In the genomic region with DNA sequence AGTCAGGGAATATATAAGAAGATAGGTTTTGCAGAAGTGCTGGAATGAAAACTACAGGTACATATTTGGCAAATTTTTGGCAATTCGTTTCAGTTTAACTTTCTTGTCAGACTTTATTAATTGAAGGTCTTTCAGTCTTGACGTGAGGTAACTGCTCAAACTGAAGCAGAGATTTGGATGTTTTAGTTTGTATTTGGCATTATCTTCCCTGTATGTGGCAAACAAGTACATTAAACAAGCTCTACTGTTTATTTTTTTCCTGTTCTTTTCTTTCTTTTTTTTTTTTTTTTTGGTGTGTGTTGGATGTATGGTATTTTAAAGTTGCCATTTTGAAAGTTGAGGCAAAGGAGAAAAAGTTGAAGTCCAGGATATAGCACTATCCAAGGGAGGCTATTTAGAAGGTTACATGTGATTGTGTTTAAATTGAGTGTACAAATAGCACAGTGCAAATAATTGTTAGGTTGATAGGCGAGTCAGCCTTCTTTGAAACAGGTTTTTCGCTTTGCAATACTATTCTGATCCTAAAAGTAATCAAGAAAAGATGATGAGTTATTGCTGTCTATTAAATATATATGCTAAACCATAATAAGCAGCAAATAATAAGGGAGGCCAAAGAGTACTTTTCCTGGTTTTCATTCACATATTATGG, we compare ENCODE assay signal across 9 cellular contexts. TPM values are rescaled to one million over a fixed set of nuclear protein-coding genes. Genes with fewer than 3 reads are reported as not detected.
DNase-seq lines count a peak whose midpoint lies in the region; ATAC-seq and TF ChIP-seq lines count a peak whose summit lies in the region.
"Had no signal": no experiment of that assay in that cellular context is flagged by ENCODE, and none has a peak within 500 bp of the region (broad histone marks: within the 10 kb centered on the region; RNA-seq: fewer than 3 reads in every experiment).

No MANE protein-coding gene starts in this region.

- no peaks in the 10 kb centered on the region for H3K9me3 ChIP-seq in ES-I3 (ENCODE audit: control insufficient read depth, insufficient read depth, low read length)
- no peaks in the 10 kb centered on the region for H3K9me3 ChIP-seq in ovary
- H3K9me3 ChIP-seq: neutrophil had no signal

- peak; percentile 19 for DNase-seq in NCI-H748 treated with DMSO at 0.1 percent for 48 hours (lab: John Stamatoyannopoulos, UW)
- DNase-seq in epithelial cell of esophagus (ENCODE audit: low read depth): peak; percentile 17
- DNase-seq in ovary: no peak
- no peak for DNase-seq in NK-92 (lab: John Stamatoyannopoulos, UW; ENCODE audit: unreplicated experiment)
- DNase-seq in pons (ENCODE audit: low spot score): no peak
- DNase-seq in NCI-H524 (lab: John Stamatoyannopoulos, UW): no peak

- H3K4me1 ChIP-seq in ES-I3 (ENCODE audit: insufficient read depth, low read length) (peaks cover 10% of the 10 kb centered on the region; the same call in 1 of the 2 replicates), ovary (ENCODE audit: insufficient read depth) (peaks cover 1% of the 10 kb centered on the region)

- WGBS in ovary, 3 donors: 34 to 40% (median 36%) methylated on average over 4 of the region's 4 CpGs

- TF ChIP-seq CTCF in epithelial cell of esophagus (IDR thresholded peaks at IDR 0.05; ENCODE audit: insufficient read depth, low read depth, low read length, missing control alignments) (no peak), ovary (IDR thresholded peaks at IDR 0.05) (no peak)

- TF ChIP-seq POLR2A in ovary (IDR thresholded peaks at IDR 0.05): no peak

- ATAC-seq in GM18861 (IDR thresholded peaks at IDR 0.05; ENCODE audit: unreplicated experiment): no peak

- H3K4me3 ChIP-seq in epithelial cell of esophagus (ENCODE audit: low read length) (peak overlapping the region; percentile 79), ovary (peak overlapping the region; percentile 77)

- H3K36me3 ChIP-seq in ES-I3 (ENCODE audit: insufficient read depth, low read length) (no peaks in the 10 kb centered on the region), ovary (no peaks in the 10 kb centered on the region)
- H3K36me3 ChIP-seq: neutrophil had no signal

- TF ChIP-seq EP300 in ovary (IDR thresholded peaks at IDR 0.05): no peak

- H3K9ac ChIP-seq in ES-I3 (ENCODE audit: low read depth, low read length): peak overlapping the region; percentile 69; the same call in 1 of the 2 replicates

- no peaks in the 10 kb centered on the region for H3K27me3 ChIP-seq in ovary

- peak overlapping the region; percentile 80 to 81 for H3K27ac ChIP-seq in ovary

- intact Hi-C loops in ovary (cut with DNase I): loop anchor here in 2 of 4 donors (5.0 to 10.0 kb wide), 4 partner anchors 138 to 475 kb away; no protein-coding TSS in a partner anchor

RNA-seq across cellular contexts. Expression of a gene that starts 2.2 kb away (rescaled TPM):
- 100 to 1,000 TPM in 5 of 7 donors, 10 to 100 TPM in 2; 81.5 to 199 (median 149) TPM for total RNA-seq in ovary
- polyA plus RNA-seq in ovary: 10 to 100 TPM; 52.6 to 72.8 TPM

RNA-seq across cellular contexts. Expression of a gene that starts 42.4 kb away (rescaled TPM):
- 10 to 100 TPM; 43.3 to 77.2 (median 50.2) TPM for total RNA-seq in ovary
- 10 to 100 TPM; 45.9 to 86.5 TPM for polyA plus RNA-seq in ovary

Comparison
In these comparisons a context has a peak if more than half of its experiments do, and no peak if none do; other contexts are left out.
1. DNase-seq: peak in NCI-H748 treated with DMSO at 0.1 percent for 48 hours (single experiment) and epithelial cell of esophagus (single experiment); none in ovary (0 of 5), NK-92 (single experiment), pons (single experiment) and NCI-H524 (0 of 2).